32 cellular contexts compared by ENCODE assay signal in the genomic region with DNA sequence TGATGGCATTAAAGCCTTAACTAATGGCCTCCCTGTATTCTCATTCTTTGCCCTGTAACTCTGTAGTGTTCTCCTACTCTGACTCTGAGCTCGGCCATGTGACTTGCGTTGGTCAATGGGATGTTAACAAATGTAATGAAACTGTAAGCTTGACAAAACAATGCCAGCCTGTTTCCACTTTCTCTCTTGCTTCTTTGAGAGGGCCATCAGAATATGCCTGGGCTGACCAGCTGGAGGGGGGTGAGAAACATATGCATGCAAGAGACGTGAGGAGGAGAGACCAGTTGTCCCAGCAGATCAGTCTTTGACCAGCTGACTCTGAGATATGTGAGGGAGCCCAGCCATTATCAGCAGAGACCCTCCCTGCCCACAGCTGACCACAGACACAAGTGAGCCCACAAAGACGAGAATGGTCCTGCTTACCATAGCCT.
A peak's percentile ranks its signal among the peaks of the same experiment; 100 is the strongest.
DNase-seq lines count a peak whose midpoint lies in the region; ATAC-seq and TF ChIP-seq lines count a peak whose summit lies in the region.
"Had no signal": no experiment of that assay in that cellular context is flagged by ENCODE, and none has a peak within 500 bp of the region (broad histone marks: within the 10 kb centered on the region; RNA-seq: fewer than 3 reads in every experiment).

No MANE protein-coding gene starts in this region.

- H2BK15ac ChIP-seq in neuronal stem cell (ENCODE audit: low read length): no peak overlapping the region

- no peak overlapping the region for H3K9ac ChIP-seq in neuronal stem cell (ENCODE audit: low read depth, low read length, poor library complexity)

- in situ Hi-C loops in Panc1 (cut with HindIII; ENCODE audit: low pct_unique_long_range_greater_than_20kb, low sequenced_read_pairs): no loop called here

- no peak overlapping the region for H4K91ac ChIP-seq in neuronal stem cell (ENCODE audit: low read depth, low read length, poor library complexity)

- H2AK5ac ChIP-seq in neuronal stem cell (ENCODE audit: low read depth, low read length): no peak overlapping the region

- no TSS peak for BruUV-seq in Panc1 (replicated peaks; lab: Mats Ljungman, UMichigan)

- intact Hi-C loops in Panc1 (cut with micrococcal nuclease; ENCODE audit: unreplicated experiment): no loop called here

- H3K23ac ChIP-seq in neuronal stem cell (ENCODE audit: low read depth, low read length, poor library complexity): no peak overlapping the region

- no peak overlapping the region for H3K4me2 ChIP-seq in neuronal stem cell (ENCODE audit: insufficient read depth, low read length, poor library complexity, severe bottlenecking)

- H3K4me3 ChIP-seq in Panc1 (ENCODE audit: low read depth in 2 of 2, low read length in 2 of 2) (no peak overlapping the region), neuronal stem cell (ENCODE audit: low read length in 2 of 2) (no peak overlapping the region)
- H3K4me3 ChIP-seq: coronary artery, left ventricle myocardium inferior, Peyer's patch, prostate gland, right lobe of liver, tibial artery had no signal

- no peak overlapping the region for H2BK120ac ChIP-seq in neuronal stem cell (ENCODE audit: low read depth, low read length)

- peaks cover 4% of the 10 kb centered on the region; the same call in 1 of the 2 replicates for H3K27me3 ChIP-seq in Panc1 (ENCODE audit: control insufficient read depth, insufficient read depth, low read length)
- no peaks in the 10 kb centered on the region for H3K27me3 ChIP-seq in neuronal stem cell (ENCODE audit: control insufficient read depth in 3 of 3, insufficient read depth in 3 of 3, low read depth in 1 of 3, low read length in 3 of 3)
- H3K27me3 ChIP-seq: Peyer's patch, right lobe of liver, tibial artery had no signal

- DNase-seq in CMK (ENCODE audit: low read depth) (peak; percentile 47), Panc1 (ENCODE audit: low read depth, low spot score) (no peak), caudate nucleus (lab: John Stamatoyannopoulos, UW) (peak in 2 of 61 donors; percentile 14 to 55), neuronal stem cell (ENCODE audit: low spot score) (no peak), AML-193 (lab: John Stamatoyannopoulos, UW) (no peak), GM10266 (ENCODE audit: extremely low spot score) (no peak), NCI-H345 treated with DMSO at 0.1 percent for 48 hours (lab: John Stamatoyannopoulos, UW; ENCODE audit: unreplicated experiment) (no peak)
- DNase-seq in activated CD4-positive, alpha-beta T cell treated with anti-CD3 and anti-CD28 coated beads, Interleukin-2, amount 10 ng/mL, durations not matched to agents 7 days and 5 days: no peak
- DNase-seq: 8988T; activated B cell treated with CpG ODN at 0.5 μM for 24 hours; activated effector memory CD4-positive, alpha-beta T cell treated with anti-CD3 and anti-CD28 coated beads, Interleukin-2, amount 50 U/mL, for 16 hours; activated T-cell treated with anti-CD3 and anti-CD28 coated beads, Interleukin-2, amount 50 U/mL, for 24 hours; Calu3; DND-41; left ventricle myocardium inferior; mesendoderm; NCI-H1105 treated with DMSO at 0.1 percent for 48 hours; NCI-H2081; NCI-H2227 treated with DMSO at 0.1 percent for 48 hours; NCI-H526 treated with DMSO at 0.1 percent for 48 hours; nucleus accumbens; Peyer's patch; right lobe of liver; SIG-M5; stimulated activated CD4-positive, alpha-beta T cell treated with anti-CD3 and anti-CD28 coated beads, Interleukin-4, amount 100 ng/mL, for 4 hours; SW 1271; T1000; tibial artery had no signal

- no peaks in the 10 kb centered on the region for H3K79me1 ChIP-seq in neuronal stem cell (ENCODE audit: low read depth, low read length)

- no peaks in the 10 kb centered on the region for H3K27me3 Mint-ChIP-seq in activated CD4-positive, alpha-beta T cell treated with anti-CD3 and anti-CD28 coated beads, Interleukin-2, amount 10 ng/mL, durations not matched to agents 7 days and 5 days
- H3K27me3 Mint-ChIP-seq: activated B cell treated with CpG ODN at 0.5 μM for 24 hours; activated naive CD8-positive, alpha-beta T cell; activated T-cell treated with anti-CD3 and anti-CD28 coated beads, Interleukin-2, amount 50 U/mL, for 24 hours had no signal

- no peak overlapping the region for H3K4me3 Mint-ChIP-seq in activated CD4-positive, alpha-beta T cell treated with anti-CD3 and anti-CD28 coated beads, Interleukin-2, amount 10 ng/mL, durations not matched to agents 7 days and 5 days
- H3K4me3 Mint-ChIP-seq: activated B cell treated with CpG ODN at 0.5 μM for 24 hours; activated naive CD8-positive, alpha-beta T cell; activated T-cell treated with anti-CD3 and anti-CD28 coated beads, Interleukin-2, amount 50 U/mL, for 24 hours had no signal

- H3K36me3 Mint-ChIP-seq in activated CD4-positive, alpha-beta T cell treated with anti-CD3 and anti-CD28 coated beads, Interleukin-2, amount 10 ng/mL, durations not matched to agents 7 days and 5 days (ENCODE audit: low read depth): no peaks in the 10 kb centered on the region

- no CpG with 5 or more reads among the region's 4 CpGs for WGBS in neuronal stem cell (ENCODE audit: extremely low coverage in 2 of 2, insufficient read length in 2 of 2, insufficient replicate concordance in 1 of 2), 2 donors

- no peak overlapping the region for H3K4ac ChIP-seq in neuronal stem cell (ENCODE audit: low read length)

- H3K36me3 ChIP-seq in Panc1 (ENCODE audit: control insufficient read depth, insufficient read depth, low read length) (no peaks in the 10 kb centered on the region), neuronal stem cell (replicated peaks in 1 of 2; ENCODE audit: control insufficient read depth in 2 of 2, insufficient read depth in 2 of 2, low read length in 2 of 2) (no peaks in the 10 kb centered on the region)
- H3K36me3 ChIP-seq: prostate gland, right lobe of liver, tibial artery had no signal

- no peak overlapping the region for H3K14ac ChIP-seq in neuronal stem cell (ENCODE audit: low read length)

- peak; percentile 45; the same call in 1 of the 2 replicates for ATAC-seq in Panc1
- ATAC-seq: right lobe of liver had no signal

- CTCF ChIA-PET in Panc1 (lab: Charles Lee): no interaction called here
- CTCF ChIA-PET in activated CD4-positive, alpha-beta T cell treated with anti-CD3 and anti-CD28 coated beads, Interleukin-2, amount 10 ng/mL, durations not matched to agents 7 days and 5 days (lab: Charles Lee): interaction anchor here (0.6 kb wide), 1 partner anchor 269 kb away, joined by 4 read pairs; no protein-coding TSS in a partner anchor

- H3K27ac ChIP-seq in Panc1 (ENCODE audit: low read length) (no peak overlapping the region), caudate nucleus (ENCODE audit: low read depth, low read length) (peak overlapping the region; percentile 37), neuronal stem cell (replicated peaks; ENCODE audit: low read length) (no peak overlapping the region)
- H3K27ac ChIP-seq: C4-2B, coronary artery, left ventricle myocardium inferior, Peyer's patch, prostate gland, right lobe of liver, tibial artery had no signal

- no peak overlapping the region for H3K27ac Mint-ChIP-seq in activated CD4-positive, alpha-beta T cell treated with anti-CD3 and anti-CD28 coated beads, Interleukin-2, amount 10 ng/mL, durations not matched to agents 7 days and 5 days
- H3K27ac Mint-ChIP-seq: activated B cell treated with CpG ODN at 0.5 μM for 24 hours; activated naive CD8-positive, alpha-beta T cell; activated T-cell treated with anti-CD3 and anti-CD28 coated beads, Interleukin-2, amount 50 U/mL, for 24 hours had no signal

- POLR2A ChIA-PET in Panc1 (lab: Charles Lee): no interaction called here
- POLR2A ChIA-PET in activated CD4-positive, alpha-beta T cell treated with anti-CD3 and anti-CD28 coated beads, Interleukin-2, amount 10 ng/mL, durations not matched to agents 7 days and 5 days (lab: Charles Lee): no interaction called here

- peak overlapping the region; percentile 3 for H2AFZ ChIP-seq in neuronal stem cell (ENCODE audit: low read length)

- TF ChIP-seq CTCF in Panc1 (IDR thresholded peaks at IDR 0.05) (no peak), GM10266 (IDR thresholded peaks at IDR 0.05; ENCODE audit: control insufficient read depth, insufficient read depth, low read depth, missing control alignments) (no peak)

- H3K4me1 Mint-ChIP-seq in activated CD4-positive, alpha-beta T cell treated with anti-CD3 and anti-CD28 coated beads, Interleukin-2, amount 10 ng/mL, durations not matched to agents 7 days and 5 days: no peaks in the 10 kb centered on the region

- H2BK12ac ChIP-seq in neuronal stem cell (ENCODE audit: low read length): no peak overlapping the region

- peak overlapping the region; percentile 85 for H3K18ac ChIP-seq in neuronal stem cell (ENCODE audit: low read length)

- no peak overlapping the region for H2BK5ac ChIP-seq in neuronal stem cell (ENCODE audit: low read length)

- H3K9me3 ChIP-seq in Panc1 (ENCODE audit: control insufficient read depth, insufficient read depth, low read depth, low read length) (no peaks in the 10 kb centered on the region), neuronal stem cell (replicated peaks in 1 of 2; ENCODE audit: control insufficient read depth in 2 of 2, insufficient read depth in 1 of 2, low read depth in 1 of 2, low read length in 2 of 2) (no peaks in the 10 kb centered on the region)
- H3K9me3 ChIP-seq: left ventricle myocardium inferior, Peyer's patch, prostate gland, right lobe of liver, tibial artery had no signal

- no peaks in the 10 kb centered on the region for H3K9me3 Mint-ChIP-seq in activated CD4-positive, alpha-beta T cell treated with anti-CD3 and anti-CD28 coated beads, Interleukin-2, amount 10 ng/mL, durations not matched to agents 7 days and 5 days
- H3K9me3 Mint-ChIP-seq: activated B cell treated with CpG ODN at 0.5 μM for 24 hours; activated T-cell treated with anti-CD3 and anti-CD28 coated beads, Interleukin-2, amount 50 U/mL, for 24 hours had no signal

- H4K8ac ChIP-seq in neuronal stem cell (ENCODE audit: low read depth, low read length): no peak overlapping the region

- H3K4me1 ChIP-seq in Panc1 (ENCODE audit: control insufficient read depth, insufficient read depth, low read length) (no peaks in the 10 kb centered on the region), neuronal stem cell (ENCODE audit: control insufficient read depth in 2 of 2, insufficient read depth in 1 of 2, low read depth in 1 of 2, low read length in 2 of 2) (peaks cover 0 to 12% of the 10 kb centered on the region in 2 donors)
- H3K4me1 ChIP-seq: Peyer's patch, prostate gland, tibial artery had no signal
